ENCODE assay signal across 2 cellular contexts in genomic region chr15:50144342-50145120, GRCh38.
TF ChIP-seq lines count a peak whose summit lies in the region.

No MANE protein-coding gene starts in this region.

TF ChIP-seq in HEK293, 187 proteins besides CTCF, POLR2A, EP300 and RAD21:
- TF ChIP-seq, protein P1, sequence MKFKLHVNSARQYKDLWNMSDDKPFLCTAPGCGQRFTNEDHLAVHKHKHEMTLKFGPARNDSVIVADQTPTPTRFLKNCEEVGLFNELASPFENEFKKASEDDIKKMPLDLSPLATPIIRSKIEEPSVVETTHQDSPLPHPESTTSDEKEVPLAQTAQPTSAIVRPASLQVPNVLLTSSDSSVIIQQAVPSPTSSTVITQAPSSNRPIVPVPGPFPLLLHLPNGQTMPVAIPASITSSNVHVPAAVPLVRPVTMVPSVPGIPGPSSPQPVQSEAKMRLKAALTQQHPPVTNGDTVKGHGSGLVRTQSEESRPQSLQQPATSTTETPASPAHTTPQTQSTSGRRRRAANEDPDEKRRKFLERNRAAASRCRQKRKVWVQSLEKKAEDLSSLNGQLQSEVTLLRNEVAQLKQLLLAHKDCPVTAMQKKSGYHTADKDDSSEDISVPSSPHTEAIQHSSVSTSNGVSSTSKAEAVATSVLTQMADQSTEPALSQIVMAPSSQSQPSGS (tag by site-specific recombination; IDR thresholded peaks at IDR 0.05; ENCODE audit: low read depth): peak; percentile 84
- peak; percentile 24; the same call in 1 of the 2 replicates for TF ChIP-seq GLIS1 (tag by site-specific recombination; IDR thresholded peaks at IDR 0.05)
- TF ChIP-seq KLF7 (tag by site-specific recombination; IDR thresholded peaks at IDR 0.05; ENCODE audit: borderline replicate concordance): no peak
- no peak for TF ChIP-seq TCF7L2 (IDR thresholded peaks at IDR 0.05; ENCODE audit: borderline replicate concordance, low read depth, low read length)

TF ChIP-seq in HEK293T, 16 proteins besides CTCF, POLR2A, EP300 and RAD21 (continued from another document):
- TF ChIP-seq, protein P2, sequence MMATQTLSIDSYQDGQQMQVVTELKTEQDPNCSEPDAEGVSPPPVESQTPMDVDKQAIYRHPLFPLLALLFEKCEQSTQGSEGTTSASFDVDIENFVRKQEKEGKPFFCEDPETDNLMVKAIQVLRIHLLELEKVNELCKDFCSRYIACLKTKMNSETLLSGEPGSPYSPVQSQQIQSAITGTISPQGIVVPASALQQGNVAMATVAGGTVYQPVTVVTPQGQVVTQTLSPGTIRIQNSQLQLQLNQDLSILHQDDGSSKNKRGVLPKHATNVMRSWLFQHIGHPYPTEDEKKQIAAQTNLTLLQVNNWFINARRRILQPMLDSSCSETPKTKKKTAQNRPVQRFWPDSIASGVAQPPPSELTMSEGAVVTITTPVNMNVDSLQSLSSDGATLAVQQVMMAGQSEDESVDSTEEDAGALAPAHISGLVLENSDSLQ (IDR thresholded peaks at IDR 0.05): no peak
- TF ChIP-seq SUZ12 (IDR thresholded peaks at IDR 0.05) (no peak), BHLHE40 (IDR thresholded peaks at IDR 0.05; ENCODE audit: borderline replicate concordance) (no peak), FOXA1 (IDR thresholded peaks at IDR 0.05) (no peak), FOXM1 (IDR thresholded peaks at IDR 0.05; ENCODE audit: borderline replicate concordance) (no peak)
